Comparison of ENCODE assay signal across 8 cellular contexts in the genomic region with DNA sequence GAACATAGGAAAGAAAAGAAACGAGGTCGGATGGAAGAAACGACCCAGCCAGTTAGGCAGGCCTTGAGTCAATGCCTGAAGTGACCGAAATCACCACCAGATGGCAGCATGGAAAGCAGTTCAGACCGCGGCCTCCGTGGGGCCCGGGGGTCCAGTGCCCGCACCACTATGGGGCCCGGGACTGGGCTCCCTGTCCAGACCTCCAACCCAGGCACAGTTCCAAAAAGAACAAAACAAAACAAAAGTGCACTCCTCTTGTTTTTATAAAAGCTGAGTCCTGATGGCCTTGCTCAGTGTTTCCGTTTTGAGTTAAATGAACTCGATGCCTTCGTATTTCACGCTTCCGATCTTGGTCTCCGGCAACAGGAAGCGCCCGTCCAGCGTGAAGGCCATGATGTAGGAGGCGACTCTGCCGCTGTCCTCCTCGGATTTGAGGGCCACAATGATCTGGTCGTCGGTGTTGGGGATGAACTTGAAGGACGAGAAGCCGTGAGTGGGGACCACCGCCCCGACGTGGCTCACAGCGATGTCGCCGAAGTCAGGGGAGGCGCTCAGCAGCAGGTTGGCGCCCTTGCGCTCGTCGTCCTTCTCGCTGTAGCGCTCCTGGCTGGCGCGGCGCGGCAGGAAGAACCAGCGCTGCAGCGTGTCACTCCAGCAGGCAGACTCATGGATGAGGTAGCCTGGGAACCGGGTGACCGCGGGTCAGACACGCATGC. TPM values are rescaled to one million over a fixed set of nuclear protein-coding genes. Genes with fewer than 3 reads are reported as not detected.
DNase-seq lines count a peak whose midpoint lies in the region; ATAC-seq and TF ChIP-seq lines count a peak whose summit lies in the region.

No MANE protein-coding gene starts in this region.

- no peaks in the 10 kb centered on the region for H3K27me3 Mint-ChIP-seq in activated naive CD4-positive, alpha-beta T cell treated with anti-CD3 and anti-CD28 coated beads, Interleukin-2, amount 50 U/mL, for 24 hours

- DNase-seq in NCI-H1105 (lab: John Stamatoyannopoulos, UW) (peak; percentile 19), NCI-H1105 treated with DMSO at 0.1 percent for 48 hours (lab: John Stamatoyannopoulos, UW) (no peak), Peyer's patch (peak; percentile 49 to 79 (median 73)), cardiac septum (ENCODE audit: low spot score) (peak; percentile 73), retina (peak; percentile 65)

- intact Hi-C loops in cardiac septum (cut with DNase I): no loop called here

- ATAC-seq in HG03097 (IDR thresholded peaks at IDR 0.05; ENCODE audit: low FRiP score, unreplicated experiment) (no peak), HG02571 (IDR thresholded peaks at IDR 0.05; ENCODE audit: unreplicated experiment) (no peak)

- H3K27ac Mint-ChIP-seq in activated naive CD4-positive, alpha-beta T cell treated with anti-CD3 and anti-CD28 coated beads, Interleukin-2, amount 50 U/mL, for 24 hours: peak overlapping the region; percentile 65

- peak; percentile 43 to 77 (median 72) for TF ChIP-seq CTCF in Peyer's patch (IDR thresholded peaks at IDR 0.05)

- H3K9me3 ChIP-seq in Peyer's patch: no peaks in the 10 kb centered on the region

- TF ChIP-seq POLR2A in Peyer's patch (IDR thresholded peaks at IDR 0.05): no peak

- no peaks in the 10 kb centered on the region for H3K27me3 ChIP-seq in Peyer's patch

- no peak overlapping the region for H3K4me3 ChIP-seq in Peyer's patch

- peak overlapping the region in 1 of 4 donors; percentile 19 for H3K27ac ChIP-seq in Peyer's patch

- peaks cover 0 to 43% (median 0%) of the 10 kb centered on the region in 4 donors for H3K4me1 ChIP-seq in Peyer's patch

- H3K36me3 Mint-ChIP-seq in activated naive CD4-positive, alpha-beta T cell treated with anti-CD3 and anti-CD28 coated beads, Interleukin-2, amount 50 U/mL, for 24 hours: no peaks in the 10 kb centered on the region

- no peaks in the 10 kb centered on the region for H3K9me3 Mint-ChIP-seq in activated naive CD4-positive, alpha-beta T cell treated with anti-CD3 and anti-CD28 coated beads, Interleukin-2, amount 50 U/mL, for 24 hours

- H3K4me1 Mint-ChIP-seq in activated naive CD4-positive, alpha-beta T cell treated with anti-CD3 and anti-CD28 coated beads, Interleukin-2, amount 50 U/mL, for 24 hours: no peaks in the 10 kb centered on the region

- H3K4me3 Mint-ChIP-seq in activated naive CD4-positive, alpha-beta T cell treated with anti-CD3 and anti-CD28 coated beads, Interleukin-2, amount 50 U/mL, for 24 hours: no peak overlapping the region

- peaks cover 0 to 61% (median 6%) of the 10 kb centered on the region in 3 donors for H3K36me3 ChIP-seq in Peyer's patch

RNA-seq across cellular contexts. Expression of a gene that starts 13.7 kb away (rescaled TPM):
- total RNA-seq in Peyer's patch: 1,000 to 10,000 TPM in 3 of 4 donors, 100 to 1,000 TPM in 1; 202 to 2,181 (median 1,427) TPM
- total RNA-seq in cardiac septum: 312 TPM

RNA-seq across cellular contexts. Expression of a gene that starts 16.2 kb away (rescaled TPM):
- 100 to 1,000 TPM in 1 of 4 donors, 10 to 100 TPM in 3; 56.9 to 125 (median 80.0) TPM for total RNA-seq in Peyer's patch
- total RNA-seq in cardiac septum: 25.2 TPM

RNA-seq across cellular contexts. Expression of a gene that starts 30.6 kb away (rescaled TPM):
- total RNA-seq in Peyer's patch (10 to 100 TPM in 3 of 4 donors, 1 to 10 TPM in 1; 6.3 to 20.6 (median 14.3) TPM), cardiac septum (92.9 TPM)
